22 cellular contexts compared by ENCODE assay signal in the genomic region with DNA sequence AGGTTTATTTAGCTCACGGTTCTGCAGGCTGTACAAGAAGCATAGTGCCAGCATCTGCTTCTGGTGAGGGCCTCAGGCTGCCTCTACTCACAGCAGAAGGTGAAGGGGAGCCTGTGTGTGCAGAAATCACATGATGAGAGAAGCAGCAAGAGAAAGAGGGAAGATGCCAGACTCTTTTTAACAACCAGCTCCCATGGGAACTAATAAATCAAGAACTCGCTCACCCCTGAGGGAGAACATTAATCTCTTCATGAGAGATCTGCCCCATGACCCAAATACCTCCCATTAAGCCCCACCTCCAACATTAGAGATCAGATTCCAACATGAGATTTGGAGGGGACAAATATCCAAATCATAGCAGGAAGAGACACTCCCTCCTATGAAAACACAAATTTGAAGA.
"Had no signal": no experiment of that assay in that cellular context is flagged by ENCODE, and none has a peak within 500 bp of the region (broad histone marks: within the 10 kb centered on the region; RNA-seq: fewer than 3 reads in every experiment).

No MANE protein-coding gene starts in this region.

- H3K4me3 Mint-ChIP-seq: activated CD8-positive, alpha-beta T cell treated with anti-CD3 and anti-CD28 coated beads for 36 hours; activated T-helper 17 cell treated with anti-CD3 and anti-CD28 coated beads, Interleukin-2, amount 50 U/mL, for 72 hours; naive B cell; stimulated activated memory B cell treated with anti-CD40 and anti-IgM and Interleukin-4, amounts not matched to agents 10 μg/mL and 1 μg/mL and 100 μg/mL, for 72 hours; T-helper 2 cell treated with Interferon-gamma antibody and Interleukin-4, amounts not matched to agents 5 μg/mL and 100 μg/mL, for 36 hours; WTC11 had no signal

- DNase-seq: activated CD4-positive, alpha-beta T cell treated with anti-CD3 and anti-CD28 coated beads for 48 hours; activated CD8-positive, alpha-beta T cell treated with anti-CD3 and anti-CD28 coated beads for 36 hours; activated naive CD4-positive, alpha-beta T cell; activated T-cell treated with anti-CD3 and anti-CD28 coated beads, Interleukin-2, amount 50 U/mL, for 1 hour; body of pancreas; caudate nucleus; colonic mucosa; heart right ventricle; kidney glomerular epithelial cell; left ventricle myocardium superior; naive B cell; pancreas; spleen; stimulated activated CD4-positive, alpha-beta T cell treated with anti-CD3 and anti-CD28 coated beads, Interleukin-4, amount 100 ng/mL, for 4 hours; upper lobe of right lung had no signal

- H3K27me3 ChIP-seq: body of pancreas, colonic mucosa, gastroesophageal sphincter, heart right ventricle, pancreas, spleen, upper lobe of right lung had no signal

- H3K27me3 Mint-ChIP-seq: activated CD8-positive, alpha-beta T cell treated with anti-CD3 and anti-CD28 coated beads for 36 hours; activated T-helper 17 cell treated with anti-CD3 and anti-CD28 coated beads, Interleukin-2, amount 50 U/mL, for 72 hours; naive B cell; stimulated activated memory B cell treated with anti-CD40 and anti-IgM and Interleukin-4, amounts not matched to agents 10 μg/mL and 1 μg/mL and 100 μg/mL, for 72 hours had no signal

- H3K9me3 Mint-ChIP-seq: activated CD8-positive, alpha-beta T cell treated with anti-CD3 and anti-CD28 coated beads for 36 hours; activated T-helper 17 cell treated with anti-CD3 and anti-CD28 coated beads, Interleukin-2, amount 50 U/mL, for 72 hours; naive B cell; stimulated activated memory B cell treated with anti-CD40 and anti-IgM and Interleukin-4, amounts not matched to agents 10 μg/mL and 1 μg/mL and 100 μg/mL, for 72 hours; T-helper 2 cell treated with Interferon-gamma antibody and Interleukin-4, amounts not matched to agents 5 μg/mL and 100 μg/mL, for 36 hours; WTC11 had no signal

- ATAC-seq: activated CD8-positive, alpha-beta T cell treated with anti-CD3 and anti-CD28 coated beads for 36 hours; activated T-helper 17 cell treated with anti-CD3 and anti-CD28 coated beads, Interleukin-2, amount 50 U/mL, for 72 hours; body of pancreas; gastroesophageal sphincter; heart right ventricle; left ventricle myocardium superior; pancreas; sciatic nerve; stimulated activated memory B cell treated with anti-CD40 and anti-IgM and Interleukin-4, amounts not matched to agents 10 μg/mL and 1 μg/mL and 100 μg/mL, for 72 hours; upper lobe of right lung; WTC11 had no signal

- H3K4me1 ChIP-seq: colonic mucosa, pancreas had no signal

- H3K9me3 ChIP-seq: body of pancreas, colonic mucosa, gastroesophageal sphincter, heart right ventricle, pancreas, spleen, thoracic aorta, upper lobe of right lung had no signal

- H3K27ac Mint-ChIP-seq: activated CD8-positive, alpha-beta T cell treated with anti-CD3 and anti-CD28 coated beads for 36 hours; activated T-helper 17 cell treated with anti-CD3 and anti-CD28 coated beads, Interleukin-2, amount 50 U/mL, for 72 hours; stimulated activated memory B cell treated with anti-CD40 and anti-IgM and Interleukin-4, amounts not matched to agents 10 μg/mL and 1 μg/mL and 100 μg/mL, for 72 hours; T-helper 2 cell treated with Interferon-gamma antibody and Interleukin-4, amounts not matched to agents 5 μg/mL and 100 μg/mL, for 36 hours; WTC11 had no signal

- H3K36me3 Mint-ChIP-seq: WTC11 had no signal

- H3K4me3 ChIP-seq: body of pancreas, colonic mucosa, gastroesophageal sphincter, heart right ventricle, pancreas, spleen, thoracic aorta, upper lobe of right lung had no signal

- H3K36me3 ChIP-seq: colonic mucosa, thoracic aorta had no signal

- H3K27ac ChIP-seq: body of pancreas, colonic mucosa, gastroesophageal sphincter, heart right ventricle, pancreas, spleen, thoracic aorta, upper lobe of right lung had no signal
